Comparison of ENCODE assay signal across 8 cellular contexts in genomic region chr11:103035656-103036434, GRCh38. TPM values are rescaled to one million over a fixed set of nuclear protein-coding genes. Genes with fewer than 3 reads are reported as not detected.
A peak's percentile ranks its signal among the peaks of the same experiment; 100 is the strongest.
DNase-seq lines count a peak whose midpoint lies in the region; ATAC-seq and TF ChIP-seq lines count a peak whose summit lies in the region.

No MANE protein-coding gene starts in this region.

- peak; percentile 72 for TF ChIP-seq CTCF in fibroblast of villous mesenchyme (IDR thresholded peaks at IDR 0.05; ENCODE audit: insufficient read depth, low read depth, low read length)

- H3K4me3 ChIP-seq in fibroblast of villous mesenchyme (ENCODE audit: low read depth, low read length): no peak overlapping the region

- DNase-seq in ELF-1 (ENCODE audit: low read depth, low spot score): peak; percentile 3
- peak; percentile 7 for DNase-seq in NCI-H82 treated with DMSO at 0.1 percent for 48 hours (lab: John Stamatoyannopoulos, UW; ENCODE audit: unreplicated experiment)
- DNase-seq in activated T-cell treated with anti-CD3 and anti-CD28 coated beads for 24 hours (ENCODE audit: low read depth): peak; percentile 36
- DNase-seq in fibroblast of villous mesenchyme (ENCODE audit: low read depth): peak; percentile 89
- DNase-seq in pons (ENCODE audit: low spot score): peak; percentile 73
- DNase-seq in UCSD-AML1 (lab: John Stamatoyannopoulos, UW; ENCODE audit: unreplicated experiment): no peak

- ATAC-seq in GM21360 (IDR thresholded peaks at IDR 0.05; ENCODE audit: unreplicated experiment) (peak; percentile 97), HG03521 (IDR thresholded peaks at IDR 0.05; ENCODE audit: unreplicated experiment) (peak; percentile 94)

RNA-seq across cellular contexts. Expression of gene DCUN1D5, which starts 56.1 kb away (rescaled TPM):
- total RNA-seq in fibroblast of villous mesenchyme: 63.5 and 82.8 TPM in 2 replicates
